Comparison of ENCODE assay signal across 8 cellular contexts in the genomic region with DNA sequence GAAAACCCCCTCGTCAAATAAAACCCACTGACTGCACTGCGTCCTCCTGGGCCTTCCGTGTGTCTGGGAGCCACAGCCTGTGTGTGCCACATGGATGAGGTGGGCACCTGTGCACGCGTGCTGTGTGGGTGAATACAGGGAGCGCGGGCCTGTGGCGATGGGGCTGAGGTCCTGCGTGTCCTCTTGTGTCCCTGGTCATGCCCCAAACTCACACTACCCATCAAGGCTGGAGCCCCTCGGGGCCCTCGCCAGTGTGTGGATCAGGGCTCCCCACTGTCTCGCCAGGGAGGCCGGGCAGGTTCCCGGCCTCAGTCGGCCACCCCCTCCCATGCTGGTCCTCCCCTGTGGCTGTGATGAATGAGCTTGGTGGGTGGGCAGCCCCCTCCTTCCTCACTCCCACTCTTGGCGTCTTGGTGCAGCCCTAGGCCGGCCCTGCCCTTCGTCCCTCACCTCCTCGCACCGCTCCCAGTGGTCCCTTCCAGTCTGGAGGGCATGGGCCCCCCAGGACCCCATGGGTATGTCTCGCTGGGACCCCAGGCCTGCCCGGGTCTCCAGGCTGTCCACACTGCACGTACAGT. TPM values are rescaled to one million over a fixed set of nuclear protein-coding genes. Genes with fewer than 3 reads are reported as not detected.
DNase-seq lines count a peak whose midpoint lies in the region; ATAC-seq, FAIRE-seq and TF ChIP-seq lines count a peak whose summit lies in the region.

No MANE protein-coding gene starts in this region.

- H3K4me3 Mint-ChIP-seq in CD4-positive, alpha-beta T cell, result peak overlapping the region; percentile 73

- H3K4me3 ChIP-seq in Loucy (ENCODE audit: low read length, poor library complexity, severe bottlenecking), result peak overlapping the region; percentile 77
- peak overlapping the region; percentile 33 to 76 (median 48) for H3K4me3 ChIP-seq in H1 (ENCODE audit: extremely low read depth in 1 of 4, insufficient read depth in 2 of 4, low read depth in 3 of 4, low read length in 4 of 4)
- H3K4me3 ChIP-seq in osteoblast (ENCODE audit: insufficient read depth, low read length), result peak overlapping the region; percentile 72

- H2BK20ac ChIP-seq in H1 (ENCODE audit: low read length), result 0 out of 2 replicates have a peak overlapping the region, but pooled peaks have one; percentile 72

- FAIRE-seq in H1 (lab: Jason Lieb, UNC), result no peak

- peak overlapping the region; percentile 97 for H3K18ac ChIP-seq in H1 (ENCODE audit: extremely low read depth, low read length)

- no peaks in the 10 kb centered on the region for H3K36me3 ChIP-seq in Loucy (ENCODE audit: insufficient read depth, low read length)
- peaks cover 0 to 4% (median under 1%) of the 10 kb centered on the region in 4 experiments; a peak in 3 of 8 replicates for H3K36me3 ChIP-seq in H1 (ENCODE audit: control insufficient read depth in 2 of 4, insufficient read depth in 4 of 4, low read length in 3 of 4)
- H3K36me3 ChIP-seq in osteoblast (ENCODE audit: insufficient read depth, low read length), result peaks cover 10% of the 10 kb centered on the region

- H3K9me3 ChIP-seq in CD4-positive, alpha-beta T cell (ENCODE audit: control insufficient read depth, low read length), result no peaks in the 10 kb centered on the region
- H3K9me3 ChIP-seq in Loucy (ENCODE audit: insufficient read depth, low read depth, low read length) (no peaks in the 10 kb centered on the region), H1 (ENCODE audit: insufficient read depth in 2 of 2, low read depth in 1 of 2, low read length in 1 of 2) (no peaks in the 10 kb centered on the region), osteoblast (ENCODE audit: low read depth, low read length) (no peaks in the 10 kb centered on the region)

- no peak for DNase-seq in CD4-positive, alpha-beta T cell
- no peak for DNase-seq in H1 (ENCODE audit: low read depth in 1 of 2, low spot score in 2 of 2)
- no peak for DNase-seq in osteoblast (ENCODE audit: insufficient read length, low spot score, missing footprints)
- no peak for DNase-seq in NCI-H1417 (lab: John Stamatoyannopoulos, UW)
- no peak for DNase-seq in SKM-1 treated with dmso at 0.1 percent for 144 hours (lab: John Stamatoyannopoulos, UW; ENCODE audit: unreplicated experiment)
- no peak for DNase-seq in NCI-H774 (lab: John Stamatoyannopoulos, UW)

- peaks cover 26% of the 10 kb centered on the region for H3K4me1 ChIP-seq in Loucy (ENCODE audit: insufficient read depth, low read length, poor library complexity, severe bottlenecking)
- peaks cover 0 to 54% (median 46%) of the 10 kb centered on the region in 4 experiments; a peak in 6 of 7 replicates for H3K4me1 ChIP-seq in H1 (replicated peaks in 1 of 4; ENCODE audit: control insufficient read depth in 3 of 4, insufficient read depth in 4 of 4, low read length in 3 of 4)
- peaks cover 50% of the 10 kb centered on the region for H3K4me1 ChIP-seq in osteoblast (ENCODE audit: insufficient read depth, low read length)

- H2BK12ac ChIP-seq in H1 (ENCODE audit: low read depth, low read length), result peak overlapping the region; percentile 10; the same call in 1 of the 2 replicates

- 0 out of 2 replicates have a peak overlapping the region, but pooled peaks have one; percentile 19 for H2AK5ac ChIP-seq in H1 (ENCODE audit: low read depth, low read length)

- no peak for TF ChIP-seq CTCF in CD4-positive, alpha-beta T cell (IDR thresholded peaks at IDR 0.05)
- no peak for TF ChIP-seq CTCF in Loucy (conservative IDR thresholded peaks at IDR 0.05; ENCODE audit: low read length)
- no peak for TF ChIP-seq CTCF in H1 (IDR thresholded peaks at IDR 0.05; ENCODE audit: control extremely low read depth in 1 of 3, insufficient read depth in 1 of 3, low read depth in 1 of 3, low read length in 3 of 3)
- no peak for TF ChIP-seq CTCF in osteoblast (IDR thresholded peaks at IDR 0.05; ENCODE audit: extremely low read depth, low read depth, low read length)

- TF ChIP-seq RAD21 in H1 (IDR thresholded peaks at IDR 0.05 in 1 of 2, conservative IDR thresholded peaks at IDR 0.05 in 1 of 2; ENCODE audit: low read depth in 2 of 2, low read length in 2 of 2), result no peak

- H3K23ac ChIP-seq in H1 (ENCODE audit: insufficient read length), result no peak overlapping the region

- H4K91ac ChIP-seq in H1 (replicated peaks; ENCODE audit: insufficient read length, low read length), result peak overlapping the region; percentile 87

- POLR2A ChIA-PET in CD4-positive, alpha-beta T cell (lab: Charles Lee), result interaction anchor here (1.0 to 10.0 kb wide), 4 partner anchors 11 to 23 kb away, joined by 3 to 115 read pairs (median 38); partner anchors contain the start of genes PNPLA2, POLR2L, RPLP2 and TSPAN4
- POLR2A ChIA-PET in H1 (lab: Charles Lee; ENCODE audit: partially characterized antibody), result interaction anchor here (1.0 to 53.0 kb wide), 6 partner anchors 2 to 88 kb away, joined by 3 to 1917 read pairs (median 120); partner anchors contain the start of genes CD151, CEND1, CRACR2B and PIDD1

- no peak for TF ChIP-seq EP300 in H1 (IDR thresholded peaks at IDR 0.05; ENCODE audit: borderline replicate concordance in 1 of 2, low read depth in 2 of 2, low read length in 2 of 2)

- H2BK5ac ChIP-seq in H1 (ENCODE audit: low read depth, low read length), result peak overlapping the region; percentile 26; the same call in 1 of the 2 replicates

- intact Hi-C loops in CD4-positive, alpha-beta T cell (cut with DNase I, micrococcal nuclease), result no loop called here

- H2BK15ac ChIP-seq in H1 (ENCODE audit: low read length), result peak overlapping the region; percentile 23; the same call in 1 of the 2 replicates

- peak overlapping the region; percentile 81 for H4K8ac ChIP-seq in H1 (ENCODE audit: extremely low read depth, insufficient read depth, low read length)

- TF ChIP-seq POLR2A in H1 (IDR thresholded peaks at IDR 0.05; ENCODE audit: control extremely low read depth in 1 of 2, low read depth in 2 of 2, low read length in 2 of 2), result no peak

- no peaks in the 10 kb centered on the region for H3F3A ChIP-seq in Loucy (ENCODE audit: low read depth)

- H4K20me1 ChIP-seq in Loucy (ENCODE audit: insufficient read depth, low read length, poor library complexity, severe bottlenecking), result peaks cover 5% of the 10 kb centered on the region
- peaks cover 2 to 15% of the 10 kb centered on the region in 2 experiments for H4K20me1 ChIP-seq in H1 (replicated peaks in 1 of 2; ENCODE audit: control insufficient read depth in 1 of 2, insufficient read depth in 2 of 2, low read length in 2 of 2)
- peaks cover 31% of the 10 kb centered on the region for H4K20me1 ChIP-seq in osteoblast (ENCODE audit: insufficient read depth, low read length)

- 67% methylated on average over 21 of the region's 23 CpGs; no CpG with 5 or more reads in 1 of the 2 experiments for WGBS in H1 (ENCODE audit: extremely low coverage in 1 of 2, insufficient coverage in 1 of 2, insufficient read length in 1 of 2, insufficient replicate concordance in 2 of 2, low coverage in 1 of 2, low lambda C conversion rate in 2 of 2, missing lambda C conversion rate in 1 of 2), 2 experiments

- no peak overlapping the region for H2AFZ ChIP-seq in Loucy (ENCODE audit: low read length)
- no peak overlapping the region for H2AFZ ChIP-seq in H1 (ENCODE audit: low read length)
- no peak overlapping the region for H2AFZ ChIP-seq in osteoblast (ENCODE audit: low read length)

- H3K9ac ChIP-seq in Loucy (ENCODE audit: low read depth, low read length, poor library complexity, severe bottlenecking) (peak overlapping the region; percentile 77), H1 (replicated peaks in 1 of 4; ENCODE audit: extremely low read depth in 1 of 4, low read depth in 3 of 4, low read length in 3 of 4) (peak overlapping the region in 1 of 4 experiments; percentile 29; a peak in 2 of 7 replicates)

- peaks cover 45% of the 10 kb centered on the region for H3K27me3 ChIP-seq in CD4-positive, alpha-beta T cell (ENCODE audit: control insufficient read depth, insufficient read depth, low read length)
- H3K27me3 ChIP-seq in Loucy (ENCODE audit: insufficient read depth, low read length, poor library complexity, severe bottlenecking), result no peaks in the 10 kb centered on the region
- peaks cover 6 to 41% (median 31%) of the 10 kb centered on the region in 4 experiments for H3K27me3 ChIP-seq in H1 (replicated peaks in 1 of 4; ENCODE audit: control insufficient read depth in 3 of 4, extremely low read depth in 1 of 4, insufficient read depth in 3 of 4, low read length in 3 of 4)
- no peaks in the 10 kb centered on the region for H3K27me3 ChIP-seq in osteoblast (ENCODE audit: insufficient read depth, low read length)

- H3K9me3 Mint-ChIP-seq in CD4-positive, alpha-beta T cell, result no peaks in the 10 kb centered on the region

- H3K14ac ChIP-seq in H1 (ENCODE audit: insufficient read length), result no peak overlapping the region

- H4K5ac ChIP-seq in H1 (ENCODE audit: insufficient read length, low read depth, low read length), result peak overlapping the region; percentile 84

- H3K4me1 Mint-ChIP-seq in CD4-positive, alpha-beta T cell (ENCODE audit: low read depth), result peaks cover 34% of the 10 kb centered on the region

- H3K79me1 ChIP-seq in H1 (ENCODE audit: low read depth, low read length), result no peaks in the 10 kb centered on the region; the same call in 1 of the 2 replicates

- H3K36me3 Mint-ChIP-seq in CD4-positive, alpha-beta T cell (ENCODE audit: low read depth), result no peaks in the 10 kb centered on the region

- no peak overlapping the region for H3K27ac Mint-ChIP-seq in CD4-positive, alpha-beta T cell

- no peaks in the 10 kb centered on the region for H3K9me2 ChIP-seq in Loucy (replicated peaks; ENCODE audit: low read depth, low read length)

- peaks cover 44% of the 10 kb centered on the region for H3K27me3 Mint-ChIP-seq in CD4-positive, alpha-beta T cell

- H3K27ac ChIP-seq in CD4-positive, alpha-beta T cell (ENCODE audit: low read depth, low read length), result no peak overlapping the region
- H3K27ac ChIP-seq in H1 (ENCODE audit: low read depth, low read length), result no peak overlapping the region
- peak overlapping the region; percentile 5 for H3K27ac ChIP-seq in osteoblast (ENCODE audit: low read depth, low read length)

- H3K56ac ChIP-seq in H1 (replicated peaks; ENCODE audit: insufficient read length, low read depth, low read length), result peak overlapping the region; percentile 59

- ATAC-seq in CD4-positive, alpha-beta T cell (ENCODE audit: poor library complexity), result no peak
- no peak for ATAC-seq in HG02759 (IDR thresholded peaks at IDR 0.05; ENCODE audit: unreplicated experiment)

- H3K79me2 ChIP-seq in Loucy (ENCODE audit: insufficient read depth, low read length) (peaks cover 11% of the 10 kb centered on the region; the same call in 1 of the 2 replicates), H1 (ENCODE audit: control insufficient read depth in 1 of 2, insufficient read depth in 2 of 2, low read length in 2 of 2) (no peaks in the 10 kb centered on the region; a peak in 1 of 4 replicates), osteoblast (ENCODE audit: insufficient read depth, low read length) (peaks cover 29% of the 10 kb centered on the region)

- no peak overlapping the region for H2BK120ac ChIP-seq in H1 (replicated peaks; ENCODE audit: low read depth, low read length)

- peak overlapping the region; percentile 78 for H3K4ac ChIP-seq in H1 (replicated peaks; ENCODE audit: insufficient read length, low read depth, low read length)

- CTCF ChIA-PET in CD4-positive, alpha-beta T cell (lab: Charles Lee), result no interaction called here
- CTCF ChIA-PET in H1 (lab: Charles Lee; ENCODE audit: partially characterized antibody), result interaction anchor here (0.6 to 2.8 kb wide), 9 partner anchors 9 to 91 kb away, joined by 3 to 10 read pairs (median 4); partner anchors contain the start of genes PNPLA2, POLR2L and TSPAN4

- peaks cover 34% of the 10 kb centered on the region for H3K23me2 ChIP-seq in H1 (ENCODE audit: low read depth, low read length)

- H3K4me2 ChIP-seq in Loucy (ENCODE audit: low read depth, low read length, poor library complexity, severe bottlenecking) (peak overlapping the region; percentile 76), H1 (ENCODE audit: insufficient read depth in 1 of 2, low read depth in 2 of 2, low read length in 2 of 2) (peak overlapping the region; percentile 74 to 84), osteoblast (ENCODE audit: insufficient read depth, low read length) (peak overlapping the region; percentile 85)

RNA-seq across cellular contexts. Expression of gene CD151, which starts 0.7 kb away (rescaled TPM):
- total RNA-seq in CD4-positive, alpha-beta T cell, result 10 to 100 TPM; 20.2 to 20.8 TPM
- 93.4 and 101 TPM in 2 replicates for total RNA-seq in H1 (2021; fragmentation: NEBNext Ultra II Directional; extraction: Animal tissue kit (Norgen Biotek cat#: 25700))
- polyA plus RNA-seq in H1 (2011; rRNA removed), result 212 and 257 TPM in 2 replicates
- 196 TPM for polyA plus RNA-seq in H1 (2011; cell fraction: cytosol; rRNA removed)
- polyA plus RNA-seq in H1 (2011; cell fraction: nucleus; rRNA removed), result 315 TPM
- polyA plus RNA-seq in H1 (2012, experiment 1 of 2), result 85.6 to 141 TPM (median 135 TPM) in 4 replicates
- 137 TPM for polyA plus RNA-seq in H1 (2012, experiment 2 of 2)
- polyA plus RNA-seq in H1 (2013, experiment 1 of 2), result 105 TPM
- polyA plus RNA-seq in H1 (2013, experiment 2 of 2), result 114 TPM
- polyA minus RNA-seq in H1 (2011; rRNA and poly(A)+ RNA removed), result 117 and 123 TPM in 2 replicates
- polyA minus RNA-seq in H1 (2011; cell fraction: cytosol; rRNA and poly(A)+ RNA removed), result 66.3 TPM
- 80.7 TPM for polyA minus RNA-seq in H1 (2011; cell fraction: nucleus; rRNA and poly(A)+ RNA removed)
- 366 and 416 TPM in 2 replicates for total RNA-seq in osteoblast

RNA-seq across cellular contexts. Expression of gene CRACR2B, which starts 4.3 kb away (rescaled TPM):
- under 1 TPM in 1 of 2 experiments, not detected in 1; 0.33 TPM for total RNA-seq in CD4-positive, alpha-beta T cell
- 26.4 and 29.3 TPM in 2 replicates for total RNA-seq in H1 (2021; fragmentation: NEBNext Ultra II Directional; extraction: Animal tissue kit (Norgen Biotek cat#: 25700))
- polyA plus RNA-seq in H1 (2011; rRNA removed), result 18.2 and 34.9 TPM in 2 replicates
- polyA plus RNA-seq in H1 (2011; cell fraction: cytosol; rRNA removed), result 27.3 TPM
- 119 TPM for polyA plus RNA-seq in H1 (2011; cell fraction: nucleus; rRNA removed)
- 11.5 to 25.5 TPM (median 19.6 TPM) in 4 replicates for polyA plus RNA-seq in H1 (2012, experiment 1 of 2)
- polyA plus RNA-seq in H1 (2012, experiment 2 of 2), result 13.0 TPM
- polyA plus RNA-seq in H1 (2013, experiment 1 of 2), result 19.0 TPM
- polyA plus RNA-seq in H1 (2013, experiment 2 of 2), result 17.3 TPM
- polyA minus RNA-seq in H1 (2011; rRNA and poly(A)+ RNA removed), result 2.3 and 2.9 TPM in 2 replicates
- 10.1 TPM for polyA minus RNA-seq in H1 (2011; cell fraction: cytosol; rRNA and poly(A)+ RNA removed)
- polyA minus RNA-seq in H1 (2011; cell fraction: nucleus; rRNA and poly(A)+ RNA removed), result 19.8 TPM
- 0.59 and 0.72 TPM in 2 replicates for total RNA-seq in osteoblast

RNA-seq across cellular contexts. Expression of gene POLR2L, which starts 10.3 kb away (rescaled TPM):
- total RNA-seq in CD4-positive, alpha-beta T cell, result 10 to 100 TPM; 19.6 to 19.8 TPM
- 151 and 167 TPM in 2 replicates for total RNA-seq in H1 (2021; fragmentation: NEBNext Ultra II Directional; extraction: Animal tissue kit (Norgen Biotek cat#: 25700))
- polyA plus RNA-seq in H1 (2011; rRNA removed), result 140 and 142 TPM in 2 replicates
- 136 TPM for polyA plus RNA-seq in H1 (2011; cell fraction: cytosol; rRNA removed)
- 416 TPM for polyA plus RNA-seq in H1 (2011; cell fraction: nucleus; rRNA removed)
- 193 to 318 TPM (median 295 TPM) in 4 replicates for polyA plus RNA-seq in H1 (2012, experiment 1 of 2)
- polyA plus RNA-seq in H1 (2012, experiment 2 of 2), result 68.0 TPM
- polyA plus RNA-seq in H1 (2013, experiment 1 of 2), result 240 TPM
- polyA plus RNA-seq in H1 (2013, experiment 2 of 2), result 247 TPM
- 72.5 and 95.8 TPM in 2 replicates for polyA minus RNA-seq in H1 (2011; rRNA and poly(A)+ RNA removed)
- polyA minus RNA-seq in H1 (2011; cell fraction: cytosol; rRNA and poly(A)+ RNA removed), result 138 TPM
- polyA minus RNA-seq in H1 (2011; cell fraction: nucleus; rRNA and poly(A)+ RNA removed), result 79.6 TPM
- 47.4 and 60.8 TPM in 2 replicates for total RNA-seq in osteoblast

RNA-seq across cellular contexts. Expression of gene TSPAN4, which starts 10.6 kb away (rescaled TPM):
- total RNA-seq in CD4-positive, alpha-beta T cell, result 1 to 10 TPM; 1.6 to 2.0 TPM
- 74.1 and 75.8 TPM in 2 replicates for total RNA-seq in H1 (2021; fragmentation: NEBNext Ultra II Directional; extraction: Animal tissue kit (Norgen Biotek cat#: 25700))
- 145 and 217 TPM in 2 replicates for polyA plus RNA-seq in H1 (2011; rRNA removed)
- polyA plus RNA-seq in H1 (2011; cell fraction: cytosol; rRNA removed), result 167 TPM
- 298 TPM for polyA plus RNA-seq in H1 (2011; cell fraction: nucleus; rRNA removed)
- polyA plus RNA-seq in H1 (2012, experiment 1 of 2), result 43.0 to 90.8 TPM (median 85.3 TPM) in 4 replicates
- 79.3 TPM for polyA plus RNA-seq in H1 (2012, experiment 2 of 2)
- polyA plus RNA-seq in H1 (2013, experiment 1 of 2), result 88.9 TPM
- polyA plus RNA-seq in H1 (2013, experiment 2 of 2), result 84.1 TPM
- 55.7 and 63.0 TPM in 2 replicates for polyA minus RNA-seq in H1 (2011; rRNA and poly(A)+ RNA removed)
- 58.9 TPM for polyA minus RNA-seq in H1 (2011; cell fraction: cytosol; rRNA and poly(A)+ RNA removed)
- 56.8 TPM for polyA minus RNA-seq in H1 (2011; cell fraction: nucleus; rRNA and poly(A)+ RNA removed)
- 168 and 186 TPM in 2 replicates for total RNA-seq in osteoblast

RNA-seq across cellular contexts. Expression of gene PNPLA2, which starts 13.3 kb away (rescaled TPM):
- 100 to 1,000 TPM; 202 to 220 TPM for total RNA-seq in CD4-positive, alpha-beta T cell
- total RNA-seq in H1 (2021; fragmentation: NEBNext Ultra II Directional; extraction: Animal tissue kit (Norgen Biotek cat#: 25700)), result 62.1 and 62.2 TPM in 2 replicates
- 30.9 and 63.7 TPM in 2 replicates for polyA plus RNA-seq in H1 (2011; rRNA removed)
- polyA plus RNA-seq in H1 (2011; cell fraction: cytosol; rRNA removed), result 23.5 TPM
- 272 TPM for polyA plus RNA-seq in H1 (2011; cell fraction: nucleus; rRNA removed)
- polyA plus RNA-seq in H1 (2012, experiment 1 of 2), result 27.2 to 66.6 TPM (median 57.4 TPM) in 4 replicates
- 30.4 TPM for polyA plus RNA-seq in H1 (2012, experiment 2 of 2)
- 53.9 TPM for polyA plus RNA-seq in H1 (2013, experiment 1 of 2)
- polyA plus RNA-seq in H1 (2013, experiment 2 of 2), result 50.2 TPM
- polyA minus RNA-seq in H1 (2011; rRNA and poly(A)+ RNA removed), result 20.4 and 30.0 TPM in 2 replicates
- polyA minus RNA-seq in H1 (2011; cell fraction: cytosol; rRNA and poly(A)+ RNA removed), result 34.8 TPM
- polyA minus RNA-seq in H1 (2011; cell fraction: nucleus; rRNA and poly(A)+ RNA removed), result 76.6 TPM
- 32.1 and 32.6 TPM in 2 replicates for total RNA-seq in osteoblast

Comparison
In these comparisons a context has a peak if more than half of its experiments do, and no peak if none do; other contexts are left out.
1. RNA of gene CRACR2B, which starts 4.3 kb away (total RNA-seq): 26.4 to 29.3 TPM in H1; 0.59 to 0.72 TPM in osteoblast and 0.33 TPM in CD4-positive, alpha-beta T cell; every median in the first group is over 10 times any median in the second.
2. Peak in every context shown above with its lines, with median percentiles within 50 percentile points of each other: H3K4me2 ChIP-seq and H3K4me3 ChIP-seq.